In the genomic region with DNA sequence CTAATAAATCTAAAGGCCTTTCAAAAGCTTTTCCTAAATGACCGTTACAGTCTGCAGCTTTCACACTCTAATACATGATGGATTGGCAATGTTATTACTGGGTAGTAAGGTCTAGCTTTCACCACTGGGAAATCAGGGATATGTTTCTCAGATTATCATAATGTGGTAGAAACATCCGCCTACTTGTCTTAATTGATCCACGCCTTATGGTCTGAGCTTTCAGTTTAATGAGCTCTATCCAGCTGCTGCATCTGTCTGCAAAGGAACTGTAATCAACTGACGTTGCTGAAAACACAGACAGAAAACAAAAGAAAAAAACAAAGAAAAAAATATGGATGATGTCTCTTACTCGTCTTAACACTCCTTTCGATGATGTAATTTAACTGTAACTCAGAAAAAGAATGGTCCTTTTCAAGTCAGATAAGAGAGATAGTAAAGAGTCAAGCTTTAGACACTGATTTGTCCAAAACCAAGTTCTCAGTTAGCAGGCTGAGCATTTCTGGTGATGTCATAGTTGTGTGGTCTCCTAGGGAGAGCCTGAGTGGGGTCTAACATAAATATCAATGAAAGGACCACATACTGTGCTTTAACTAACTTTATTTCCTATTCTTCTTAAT, we compare ENCODE assay signal across 32 cellular contexts.
DNase-seq lines count a peak whose midpoint lies in the region; FAIRE-seq and TF ChIP-seq lines count a peak whose summit lies in the region.
"Had no signal": no experiment of that assay in that cellular context is flagged by ENCODE, and none has a peak within 500 bp of the region (broad histone marks: within the 10 kb centered on the region; RNA-seq: fewer than 3 reads in every experiment).

No MANE protein-coding gene starts in this region.

- peaks cover 3 to 9% of the 10 kb centered on the region in 2 experiments; a peak in 2 of 3 replicates for H3K36me3 ChIP-seq in HEK293 (ENCODE audit: control insufficient read depth in 2 of 2, insufficient read depth in 1 of 2, low read length in 2 of 2)
- H3K36me3 ChIP-seq: cardiac muscle cell, HAP-1, thyroid gland had no signal

- DNase-seq in NCI-H748 (lab: John Stamatoyannopoulos, UW; ENCODE audit: unreplicated experiment) (peak; percentile 0), NCI-H748 treated with DMSO at 0.1 percent for 48 hours (lab: John Stamatoyannopoulos, UW) (no peak), NCI-H82 treated with DMSO at 0.1 percent for 48 hours (lab: John Stamatoyannopoulos, UW; ENCODE audit: unreplicated experiment) (peak; percentile 75), DMS153 (lab: John Stamatoyannopoulos, UW) (no peak), H4 (ENCODE audit: low spot score) (no peak)
- DNase-seq in activated CD4-positive, alpha-beta memory T cell treated with anti-CD3 and anti-CD28 coated beads, Interleukin-2, amount 10 ng/mL, durations not matched to agents 7 days and 5 days, result no peak
- DNase-seq: activated CD4-positive, alpha-beta T cell treated with anti-CD3 and anti-CD28 coated beads, Interleukin-2, amount 10 ng/mL, durations not matched to agents 24 days and 14 days; activated effector memory CD4-positive, alpha-beta T cell treated with Interleukin-2 at 50 U/mL for 16 hours; activated naive CD8-positive, alpha-beta T cell treated with anti-CD3 and anti-CD28 coated beads for 36 hours; activated T-cell treated with anti-CD3 and anti-CD28 coated beads, Interleukin-2, amount 50 U/mL, for 1 hour; aorta; CD4-positive, alpha-beta T cell; effector CD4-positive, alpha-beta T cell; hypothalamus; MM.1S; NCI-H1436 treated with DMSO at 0.1 percent for 48 hours; NCI-H510A treated with DMSO at 0.1 percent for 48 hours; stimulated activated CD8-positive, alpha-beta memory T cell treated with anti-CD3 and anti-CD28 coated beads, Interleukin-4, amount 100 ng/mL, for 48 hours; stomach; T-helper 9 cell; thyroid gland had no signal

- CTCF ChIA-PET in HEK293 (lab: Yijun Ruan, JAX), result interaction anchor here (0.7 to 4.2 kb wide), 9 partner anchors 8 to 778 kb away, joined by 3 to 31 read pairs (median 5); no protein-coding TSS in a partner anchor
- CTCF ChIA-PET in activated CD4-positive, alpha-beta memory T cell treated with anti-CD3 and anti-CD28 coated beads, Interleukin-2, amount 10 ng/mL, durations not matched to agents 7 days and 5 days (lab: Charles Lee), result interaction anchor here (1.3 to 3.5 kb wide), 11 partner anchors 7 to 759 kb away, joined by 3 to 26 read pairs (median 6); a partner anchor contains a TSS

- H3K4me3 Mint-ChIP-seq in activated CD4-positive, alpha-beta memory T cell treated with anti-CD3 and anti-CD28 coated beads, Interleukin-2, amount 10 ng/mL, durations not matched to agents 7 days and 5 days, result no peak overlapping the region
- H3K4me3 Mint-ChIP-seq: activated CD4-positive, alpha-beta T cell treated with anti-CD3 and anti-CD28 coated beads, Interleukin-2, amount 10 ng/mL, durations not matched to agents 24 days and 14 days; activated naive CD8-positive, alpha-beta T cell treated with anti-CD3 and anti-CD28 coated beads for 36 hours; CD4-positive, alpha-beta T cell; WTC11 had no signal

- TF ChIP-seq CTCF in HEK293 (tag by site-specific recombination; IDR thresholded peaks at IDR 0.05), result no peak

- H3K27ac Mint-ChIP-seq in activated CD4-positive, alpha-beta memory T cell treated with anti-CD3 and anti-CD28 coated beads, Interleukin-2, amount 10 ng/mL, durations not matched to agents 7 days and 5 days, result no peak overlapping the region
- H3K27ac Mint-ChIP-seq: activated CD4-positive, alpha-beta T cell treated with anti-CD3 and anti-CD28 coated beads, Interleukin-2, amount 10 ng/mL, durations not matched to agents 24 days and 14 days; activated naive CD8-positive, alpha-beta T cell treated with anti-CD3 and anti-CD28 coated beads for 36 hours; CD4-positive, alpha-beta T cell; progenitor cell of endocrine pancreas; WTC11 had no signal

- H3K4me1 ChIP-seq in HEK293 (ENCODE audit: control insufficient read depth, insufficient read depth, low read length), result no peaks in the 10 kb centered on the region
- H3K4me1 ChIP-seq: HAP-1, SJSA1, thyroid gland had no signal

- H3K4me1 Mint-ChIP-seq in activated CD4-positive, alpha-beta memory T cell treated with anti-CD3 and anti-CD28 coated beads, Interleukin-2, amount 10 ng/mL, durations not matched to agents 7 days and 5 days, result no peaks in the 10 kb centered on the region
- H3K4me1 Mint-ChIP-seq: activated CD4-positive, alpha-beta T cell treated with anti-CD3 and anti-CD28 coated beads, Interleukin-2, amount 10 ng/mL, durations not matched to agents 24 days and 14 days; activated naive CD8-positive, alpha-beta T cell treated with anti-CD3 and anti-CD28 coated beads for 36 hours had no signal

- H3K4me3 ChIP-seq in HEK293 (ENCODE audit: low read depth, low read length), result no peak overlapping the region
- H3K4me3 ChIP-seq: cardiac muscle cell, HAP-1, SJSA1, stomach, thyroid gland had no signal

- no peaks in the 10 kb centered on the region for H3K9me3 Mint-ChIP-seq in activated CD4-positive, alpha-beta memory T cell treated with anti-CD3 and anti-CD28 coated beads, Interleukin-2, amount 10 ng/mL, durations not matched to agents 7 days and 5 days
- H3K9me3 Mint-ChIP-seq: activated CD4-positive, alpha-beta T cell treated with anti-CD3 and anti-CD28 coated beads, Interleukin-2, amount 10 ng/mL, durations not matched to agents 24 days and 14 days; activated naive CD8-positive, alpha-beta T cell treated with anti-CD3 and anti-CD28 coated beads for 36 hours; CD4-positive, alpha-beta T cell; WTC11 had no signal

- POLR2A ChIA-PET in HEK293 (lab: Yijun Ruan, JAX), result no interaction called here
- POLR2A ChIA-PET in activated CD4-positive, alpha-beta memory T cell treated with anti-CD3 and anti-CD28 coated beads, Interleukin-2, amount 10 ng/mL, durations not matched to agents 7 days and 5 days (lab: Charles Lee), result interaction anchor here (1.0 kb wide), 1 partner anchor 49 kb away, joined by 3 read pairs; no protein-coding TSS in a partner anchor

- no peaks in the 10 kb centered on the region for H3K9me3 ChIP-seq in HEK293 (ENCODE audit: control insufficient read depth, insufficient read depth, low read depth, low read length)
- H3K9me3 ChIP-seq: HAP-1, SJSA1, stomach, thyroid gland had no signal

- FAIRE-seq in islet of Langerhans (lab: Jason Lieb, UNC), result peak; percentile 55
- FAIRE-seq: colon, GM19239, RCC 7860 had no signal

- no peak overlapping the region for H3K27ac ChIP-seq in HEK293 (ENCODE audit: extremely low read depth, low read depth, low read length)
- H3K27ac ChIP-seq: cardiac muscle cell, HL-60, SJSA1, stomach, thyroid gland had no signal

- H3K27me3 Mint-ChIP-seq in activated CD4-positive, alpha-beta memory T cell treated with anti-CD3 and anti-CD28 coated beads, Interleukin-2, amount 10 ng/mL, durations not matched to agents 7 days and 5 days, result no peaks in the 10 kb centered on the region
- H3K27me3 Mint-ChIP-seq: activated CD4-positive, alpha-beta T cell treated with anti-CD3 and anti-CD28 coated beads, Interleukin-2, amount 10 ng/mL, durations not matched to agents 24 days and 14 days; activated naive CD8-positive, alpha-beta T cell treated with anti-CD3 and anti-CD28 coated beads for 36 hours; CD4-positive, alpha-beta T cell; progenitor cell of endocrine pancreas had no signal

- peaks cover 13% of the 10 kb centered on the region for H3K36me3 Mint-ChIP-seq in activated CD4-positive, alpha-beta memory T cell treated with anti-CD3 and anti-CD28 coated beads, Interleukin-2, amount 10 ng/mL, durations not matched to agents 7 days and 5 days (ENCODE audit: low read depth)

TF ChIP-seq in HEK293, 187 proteins besides CTCF, POLR2A, EP300 and RAD21:
- TF ChIP-seq ZNF621 (tag by site-specific recombination; IDR thresholded peaks at IDR 0.05) (no peak), GLIS1 (tag by site-specific recombination; IDR thresholded peaks at IDR 0.05) (peak; percentile 69), SETDB1 (IDR thresholded peaks at IDR 0.05; ENCODE audit: insufficient read length, low read length) (no peak), ZNF600 (tag by site-specific recombination; IDR thresholded peaks at IDR 0.05) (no peak), MEIS1 (CRISPR knock-in tag; IDR thresholded peaks at IDR 0.05; ENCODE audit: borderline replicate concordance) (no peak), SCRT1 (tag by site-specific recombination; IDR thresholded peaks at IDR 0.05; ENCODE audit: borderline replicate concordance) (no peak), ZNF239 (tag by site-specific recombination; IDR thresholded peaks at IDR 0.05) (no peak), ZNF423 (tag by site-specific recombination; IDR thresholded peaks at IDR 0.05) (no peak), ZIC2 (tag by site-specific recombination; IDR thresholded peaks at IDR 0.05) (0 out of 2 replicates have a peak, but pooled peaks have one; percentile 25), ZNF169 (tag by site-specific recombination; IDR thresholded peaks at IDR 0.05) (no peak)
- TF ChIP-seq, protein P1, sequence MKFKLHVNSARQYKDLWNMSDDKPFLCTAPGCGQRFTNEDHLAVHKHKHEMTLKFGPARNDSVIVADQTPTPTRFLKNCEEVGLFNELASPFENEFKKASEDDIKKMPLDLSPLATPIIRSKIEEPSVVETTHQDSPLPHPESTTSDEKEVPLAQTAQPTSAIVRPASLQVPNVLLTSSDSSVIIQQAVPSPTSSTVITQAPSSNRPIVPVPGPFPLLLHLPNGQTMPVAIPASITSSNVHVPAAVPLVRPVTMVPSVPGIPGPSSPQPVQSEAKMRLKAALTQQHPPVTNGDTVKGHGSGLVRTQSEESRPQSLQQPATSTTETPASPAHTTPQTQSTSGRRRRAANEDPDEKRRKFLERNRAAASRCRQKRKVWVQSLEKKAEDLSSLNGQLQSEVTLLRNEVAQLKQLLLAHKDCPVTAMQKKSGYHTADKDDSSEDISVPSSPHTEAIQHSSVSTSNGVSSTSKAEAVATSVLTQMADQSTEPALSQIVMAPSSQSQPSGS (tag by site-specific recombination; IDR thresholded peaks at IDR 0.05; ENCODE audit: low read depth), result peak; percentile 87
- TF ChIP-seq, protein P2, sequence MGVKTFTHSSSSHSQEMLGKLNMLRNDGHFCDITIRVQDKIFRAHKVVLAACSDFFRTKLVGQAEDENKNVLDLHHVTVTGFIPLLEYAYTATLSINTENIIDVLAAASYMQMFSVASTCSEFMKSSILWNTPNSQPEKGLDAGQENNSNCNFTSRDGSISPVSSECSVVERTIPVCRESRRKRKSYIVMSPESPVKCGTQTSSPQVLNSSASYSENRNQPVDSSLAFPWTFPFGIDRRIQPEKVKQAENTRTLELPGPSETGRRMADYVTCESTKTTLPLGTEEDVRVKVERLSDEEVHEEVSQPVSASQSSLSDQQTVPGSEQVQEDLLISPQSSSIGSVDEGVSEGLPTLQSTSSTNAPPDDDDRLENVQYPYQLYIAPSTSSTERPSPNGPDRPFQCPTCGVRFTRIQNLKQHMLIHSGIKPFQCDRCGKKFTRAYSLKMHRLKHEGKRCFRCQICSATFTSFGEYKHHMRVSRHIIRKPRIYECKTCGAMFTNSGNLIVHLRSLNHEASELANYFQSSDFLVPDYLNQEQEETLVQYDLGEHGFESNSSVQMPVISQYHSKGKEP (tag by site-specific recombination; IDR thresholded peaks at IDR 0.05), result no peak

Comparison
In these comparisons a context has a peak if more than half of its experiments do, and no peak if none do; other contexts are left out.
1. DNase-seq: peak in NCI-H748 (single experiment) and NCI-H82 treated with DMSO at 0.1 percent for 48 hours (single experiment); none in NCI-H748 treated with DMSO at 0.1 percent for 48 hours (single experiment), DMS153 (single experiment), H4 (single experiment) and activated CD4-positive, alpha-beta memory T cell treated with anti-CD3 and anti-CD28 coated beads, Interleukin-2, amount 10 ng/mL, durations not matched to agents 7 days and 5 days (single experiment).